Comparison of ENCODE assay signal across 8 cellular contexts in the genomic region with DNA sequence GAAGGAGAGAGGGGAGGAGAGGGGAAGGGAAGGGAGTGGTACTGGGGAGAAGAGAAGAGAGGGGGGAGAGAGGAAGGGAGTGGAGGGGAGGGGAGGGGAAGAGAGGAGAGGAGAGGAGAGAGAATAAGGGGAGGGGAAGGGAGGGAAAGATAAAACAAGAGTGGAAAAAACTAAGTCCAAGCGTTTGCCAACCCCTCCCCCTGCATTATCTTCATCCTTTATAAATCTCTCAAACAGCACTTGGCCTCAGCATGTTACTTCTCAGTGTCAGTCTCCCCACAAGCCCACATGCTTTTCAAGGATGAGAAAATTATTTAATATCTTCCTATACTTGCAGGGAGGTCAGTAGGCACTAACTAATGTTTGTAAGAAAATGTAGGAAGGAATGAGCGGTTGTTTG.
"Had no signal": no experiment of that assay in that cellular context is flagged by ENCODE, and none has a peak within 500 bp of the region (broad histone marks: within the 10 kb centered on the region; RNA-seq: fewer than 3 reads in every experiment).

No MANE protein-coding gene starts in this region.

- DNase-seq: GDM1, GF-D8 had no signal

- ATAC-seq: GM12878 had no signal

- H3K4me3 ChIP-seq: GM12878 had no signal

- FAIRE-seq: G401.6, GM12878, GM12891, GM12892, GM18507, GM19239 had no signal
